ENCODE assay signal across 15 cellular contexts in genomic region chrX:9928083-9928482, GRCh38. TPM values are rescaled to one million over a fixed set of nuclear protein-coding genes. Genes with fewer than 3 reads are reported as not detected.
DNase-seq lines count a peak whose midpoint lies in the region; ATAC-seq, FAIRE-seq and TF ChIP-seq lines count a peak whose summit lies in the region.
"Had no signal": no experiment of that assay in that cellular context is flagged by ENCODE, and none has a peak within 500 bp of the region (broad histone marks: within the 10 kb centered on the region; RNA-seq: fewer than 3 reads in every experiment).

No MANE protein-coding gene starts in this region.

- no peak overlapping the region for H3K27ac ChIP-seq in caudate nucleus (ENCODE audit: low read depth, low read length)

- H3K9me3 Mint-ChIP-seq in nephron (peaks cover 8% of the 10 kb centered on the region), CD14-positive monocyte (peaks cover 0 to 10% (median 2%) of the 10 kb centered on the region in 7 donors)
- H3K9me3 Mint-ChIP-seq: activated naive CD4-positive, alpha-beta T cell treated with anti-CD3 and anti-CD28 coated beads, Interleukin-2, amount 50 U/mL, for 24 hours; dendritic cell treated with granulocyte-macrophage colony-stimulating factor and Interleukin-4, amounts not matched to agents 40 ng/mL and 50 ng/mL, for 4 days had no signal

- intact Hi-C loops in CD14-positive monocyte (cut with micrococcal nuclease): no loop called here

- no peaks in the 10 kb centered on the region for H3K36me3 ChIP-seq in H7 (replicated peaks; ENCODE audit: control insufficient read depth, insufficient read depth, low read length)
- H3K36me3 ChIP-seq: BE2C had no signal

- ATAC-seq in HG03354 (IDR thresholded peaks at IDR 0.05; ENCODE audit: poor library complexity, severe bottlenecking, unreplicated experiment): no peak

- H3K27ac Mint-ChIP-seq in nephron: peak overlapping the region; percentile 39 to 71 (median 58)
- H3K27ac Mint-ChIP-seq in CD14-positive monocyte: peak overlapping the region in 1 of 7 donors; percentile 33
- H3K27ac Mint-ChIP-seq: activated naive CD4-positive, alpha-beta T cell treated with anti-CD3 and anti-CD28 coated beads, Interleukin-2, amount 50 U/mL, for 24 hours; dendritic cell treated with granulocyte-macrophage colony-stimulating factor and Interleukin-4, amounts not matched to agents 40 ng/mL and 50 ng/mL, for 4 days had no signal

- peaks cover 1% of the 10 kb centered on the region; the same call in 1 of the 2 replicates for H3K27me3 ChIP-seq in H7 (ENCODE audit: control insufficient read depth, insufficient read depth, low read length)
- H3K27me3 ChIP-seq: BE2C had no signal

- TF ChIP-seq CTCF in nephron (IDR thresholded peaks at IDR 0.05; ENCODE audit: unreplicated experiment in 3 of 3): no peak
- no peak for TF ChIP-seq CTCF in CD14-positive monocyte (IDR thresholded peaks at IDR 0.05)

- DNase-seq in H7 (peak; percentile 89), NCI-H2107 treated with DMSO at 0.1 percent for 48 hours (lab: John Stamatoyannopoulos, UW; ENCODE audit: unreplicated experiment) (peak; percentile 91), caudate nucleus (lab: John Stamatoyannopoulos, UW) (peak in 41 of 61 donors; percentile 1 to 58 (median 12)), cerebellum (ENCODE audit: low spot score) (no peak), urothelium cell line (ENCODE audit: low spot score) (no peak), CD14-positive monocyte (ENCODE audit: low spot score) (no peak)
- DNase-seq: BE2C; stimulated activated naive CD4-positive, alpha-beta T cell; T1000 had no signal

- H3K36me3 Mint-ChIP-seq in nephron (ENCODE audit: low read depth) (peaks cover 10% of the 10 kb centered on the region), CD14-positive monocyte (no peaks in the 10 kb centered on the region)
- H3K36me3 Mint-ChIP-seq: activated naive CD4-positive, alpha-beta T cell treated with anti-CD3 and anti-CD28 coated beads, Interleukin-2, amount 50 U/mL, for 24 hours had no signal

- H3K4me3 Mint-ChIP-seq in nephron (peak overlapping the region in 1 of 3 experiments; percentile 49), CD14-positive monocyte (no peak overlapping the region)
- H3K4me3 Mint-ChIP-seq: activated naive CD4-positive, alpha-beta T cell treated with anti-CD3 and anti-CD28 coated beads, Interleukin-2, amount 50 U/mL, for 24 hours; dendritic cell treated with granulocyte-macrophage colony-stimulating factor and Interleukin-4, amounts not matched to agents 40 ng/mL and 50 ng/mL, for 4 days had no signal

- H3K4me3 ChIP-seq in H7 (ENCODE audit: insufficient read depth, low read depth, low read length): no peak overlapping the region

- H3K4me1 Mint-ChIP-seq in nephron (peaks cover 15% of the 10 kb centered on the region), CD14-positive monocyte (no peaks in the 10 kb centered on the region)
- H3K4me1 Mint-ChIP-seq: activated naive CD4-positive, alpha-beta T cell treated with anti-CD3 and anti-CD28 coated beads, Interleukin-2, amount 50 U/mL, for 24 hours had no signal

- no peak for FAIRE-seq in urothelium cell line (lab: Jason Lieb, UNC)
- FAIRE-seq: frontal cortex had no signal

- H3K27me3 Mint-ChIP-seq in nephron (ENCODE audit: low read depth): no peaks in the 10 kb centered on the region
- peaks cover 2 to 26% (median 3%) of the 10 kb centered on the region in 3 donors for H3K27me3 Mint-ChIP-seq in CD14-positive monocyte (ENCODE audit: low read depth in 3 of 3)
- H3K27me3 Mint-ChIP-seq: activated naive CD4-positive, alpha-beta T cell treated with anti-CD3 and anti-CD28 coated beads, Interleukin-2, amount 50 U/mL, for 24 hours had no signal

RNA-seq across cellular contexts. Expression of gene CLDN34, which starts 39.1 kb away (rescaled TPM):
- 0.52 TPM in 1 of 2 replicates, not detected in the other for total RNA-seq in H7 (2014; rRNA removed; shearing (Covaris generic))
- total RNA-seq in cerebellum: 0.45 TPM
- polyA plus RNA-seq in CD14-positive monocyte: not detected
- total RNA-seq: frontal cortex, posterior vena cava had no signal

Comparison
In these comparisons a context has a peak if more than half of its experiments do, and no peak if none do; other contexts are left out.
1. DNase-seq: peak in H7 (single experiment), NCI-H2107 treated with DMSO at 0.1 percent for 48 hours (single experiment) and caudate nucleus (41 of 61); none in cerebellum (single experiment), urothelium cell line (single experiment) and CD14-positive monocyte (single experiment).